Comparison of ENCODE assay signal across 8 cellular contexts in the genomic region with DNA sequence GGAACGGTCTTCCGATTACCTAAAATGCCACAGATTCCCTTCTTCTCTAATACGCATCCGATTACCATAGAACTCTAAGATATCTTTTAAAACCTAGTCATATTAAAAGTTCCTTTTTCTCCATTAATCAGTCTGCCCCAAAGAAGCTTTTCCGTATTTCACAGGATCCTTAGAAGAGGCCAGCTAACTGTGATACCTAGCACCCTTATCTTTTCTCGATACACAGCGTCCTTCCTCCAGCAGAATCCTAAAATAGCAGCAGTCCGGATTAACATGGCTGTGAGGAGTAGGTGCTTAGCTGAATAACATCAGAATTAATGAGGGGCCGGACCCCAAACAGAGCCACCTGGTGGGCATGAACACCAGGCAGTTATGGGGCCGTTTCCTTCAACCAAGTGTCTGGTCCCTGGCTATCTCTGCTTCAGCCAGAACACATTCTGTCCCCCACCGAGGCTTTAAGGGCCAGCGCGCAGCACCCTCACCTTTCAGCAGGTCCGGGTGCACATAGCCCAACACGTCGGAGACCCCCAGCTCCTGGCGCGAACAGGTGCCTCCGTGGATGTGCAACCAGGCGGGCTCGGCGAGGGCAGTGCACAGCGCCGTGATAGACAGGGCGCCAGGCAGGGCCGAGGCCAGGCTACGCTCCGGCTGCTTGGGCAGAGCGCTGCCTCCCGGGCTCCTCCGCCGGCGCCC. TPM values are rescaled to one million over a fixed set of nuclear protein-coding genes. Genes with fewer than 3 reads are reported as not detected.
DNase-seq lines count a peak whose midpoint lies in the region; ATAC-seq and TF ChIP-seq lines count a peak whose summit lies in the region.

No MANE protein-coding gene starts in this region.

- peak overlapping the region; percentile 93 for H3K9ac ChIP-seq in neural cell (ENCODE audit: low read length)

- ATAC-seq in GM18867 (IDR thresholded peaks at IDR 0.05; ENCODE audit: unreplicated experiment) (peak; percentile 9), GM21723 (IDR thresholded peaks at IDR 0.05; ENCODE audit: unreplicated experiment) (no peak)

- no peak for TF ChIP-seq POLR2A in esophagus muscularis mucosa (IDR thresholded peaks at IDR 0.05; ENCODE audit: low read depth)

- intact Hi-C loops in esophagus muscularis mucosa (cut with DNase I) = loop anchor here (2.0 to 10.0 kb wide), 3 partner anchors 42 to 70 kb away; a partner anchor contains a TSS

- H3K27me3 ChIP-seq in esophagus muscularis mucosa (no peaks in the 10 kb centered on the region), neural cell (ENCODE audit: insufficient read depth, low read depth, low read length) (no peaks in the 10 kb centered on the region)

- TF ChIP-seq CTCF in esophagus muscularis mucosa (IDR thresholded peaks at IDR 0.05) (peak in 1 of 3 experiments; percentile 22), neural cell (IDR thresholded peaks at IDR 0.05; ENCODE audit: poor library complexity, severe bottlenecking) (peak; percentile 79)

- peaks cover 4% of the 10 kb centered on the region for H4K20me1 ChIP-seq in neural cell (ENCODE audit: insufficient read depth)

- no peaks in the 10 kb centered on the region for H3F3A ChIP-seq in neural cell (ENCODE audit: insufficient read depth, low read length, poor library complexity, severe bottlenecking)

- TF ChIP-seq EP300 in esophagus muscularis mucosa (IDR thresholded peaks at IDR 0.05) (no peak), neural cell (conservative IDR thresholded peaks at IDR 0.05; ENCODE audit: poor library complexity, severe bottlenecking) (no peak)

- peak overlapping the region; percentile 91 for H3K4me2 ChIP-seq in neural cell (ENCODE audit: low read length)

- H3K9me2 ChIP-seq in neural cell (ENCODE audit: insufficient read depth, low read length) = no peaks in the 10 kb centered on the region

- TF ChIP-seq RAD21 in neural cell (conservative IDR thresholded peaks at IDR 0.05) = peak; percentile 65

- peaks cover 52 to 72% (median 67%) of the 10 kb centered on the region in 4 donors for H3K4me1 ChIP-seq in esophagus muscularis mucosa

- H2AFZ ChIP-seq in neural cell (ENCODE audit: low read depth, low read length) = no peak overlapping the region

- H3K9me3 ChIP-seq in esophagus muscularis mucosa = no peaks in the 10 kb centered on the region
- H3K9me3 ChIP-seq in neural cell (ENCODE audit: low read length) = no peaks in the 10 kb centered on the region

- H3K36me3 ChIP-seq in esophagus muscularis mucosa = peaks cover 19 to 51% (median 42%) of the 10 kb centered on the region in 4 donors
- no peaks in the 10 kb centered on the region for H3K36me3 ChIP-seq in neural cell (ENCODE audit: insufficient read depth, low read length)

- peak overlapping the region; percentile 88 to 97 (median 92) for H3K4me3 ChIP-seq in esophagus muscularis mucosa
- H3K4me3 ChIP-seq in neural cell (ENCODE audit: low read length) = peak overlapping the region; percentile 98

- peak; percentile 6 to 28 for DNase-seq in AML-193 (lab: John Stamatoyannopoulos, UW)
- peak; percentile 29 for DNase-seq in MV-4-11 (lab: John Stamatoyannopoulos, UW)
- DNase-seq in activated CD4-positive, alpha-beta T cell treated with anti-CD3 and anti-CD28 coated beads, Interleukin-2, amount 50 U/mL, for 1 hour = peak; percentile 16
- DNase-seq in esophagus muscularis mucosa (ENCODE audit: extremely low spot score) = no peak
- DNase-seq in NCI-H1092 (lab: John Stamatoyannopoulos, UW) = no peak

- 34% methylated on average over 11 of the region's 33 CpGs for WGBS in esophagus muscularis mucosa

- H3K27ac ChIP-seq in esophagus muscularis mucosa (replicated peaks in 1 of 4) = peak overlapping the region; percentile 92 to 98 (median 95)
- peak overlapping the region; percentile 87 for H3K27ac ChIP-seq in neural cell (ENCODE audit: low read length)

- peaks cover 33% of the 10 kb centered on the region for H3K79me2 ChIP-seq in neural cell (replicated peaks; ENCODE audit: insufficient read depth, low read length)

TF ChIP-seq in neural cell, 6 proteins besides CTCF, POLR2A, EP300 and RAD21:
- TF ChIP-seq, protein P1, sequence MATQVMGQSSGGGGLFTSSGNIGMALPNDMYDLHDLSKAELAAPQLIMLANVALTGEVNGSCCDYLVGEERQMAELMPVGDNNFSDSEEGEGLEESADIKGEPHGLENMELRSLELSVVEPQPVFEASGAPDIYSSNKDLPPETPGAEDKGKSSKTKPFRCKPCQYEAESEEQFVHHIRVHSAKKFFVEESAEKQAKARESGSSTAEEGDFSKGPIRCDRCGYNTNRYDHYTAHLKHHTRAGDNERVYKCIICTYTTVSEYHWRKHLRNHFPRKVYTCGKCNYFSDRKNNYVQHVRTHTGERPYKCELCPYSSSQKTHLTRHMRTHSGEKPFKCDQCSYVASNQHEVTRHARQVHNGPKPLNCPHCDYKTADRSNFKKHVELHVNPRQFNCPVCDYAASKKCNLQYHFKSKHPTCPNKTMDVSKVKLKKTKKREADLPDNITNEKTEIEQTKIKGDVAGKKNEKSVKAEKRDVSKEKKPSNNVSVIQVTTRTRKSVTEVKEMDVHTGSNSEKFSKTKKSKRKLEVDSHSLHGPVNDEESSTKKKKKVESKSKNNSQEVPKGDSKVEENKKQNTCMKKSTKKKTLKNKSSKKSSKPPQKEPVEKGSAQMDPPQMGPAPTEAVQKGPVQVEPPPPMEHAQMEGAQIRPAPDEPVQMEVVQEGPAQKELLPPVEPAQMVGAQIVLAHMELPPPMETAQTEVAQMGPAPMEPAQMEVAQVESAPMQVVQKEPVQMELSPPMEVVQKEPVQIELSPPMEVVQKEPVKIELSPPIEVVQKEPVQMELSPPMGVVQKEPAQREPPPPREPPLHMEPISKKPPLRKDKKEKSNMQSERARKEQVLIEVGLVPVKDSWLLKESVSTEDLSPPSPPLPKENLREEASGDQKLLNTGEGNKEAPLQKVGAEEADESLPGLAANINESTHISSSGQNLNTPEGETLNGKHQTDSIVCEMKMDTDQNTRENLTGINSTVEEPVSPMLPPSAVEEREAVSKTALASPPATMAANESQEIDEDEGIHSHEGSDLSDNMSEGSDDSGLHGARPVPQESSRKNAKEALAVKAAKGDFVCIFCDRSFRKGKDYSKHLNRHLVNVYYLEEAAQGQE (IDR thresholded peaks at IDR 0.05; ENCODE audit: borderline replicate concordance) = no peak
- TF ChIP-seq MXI1 (conservative IDR thresholded peaks at IDR 0.05; ENCODE audit: poor library complexity, severe bottlenecking) = peak; percentile 16
- TF ChIP-seq POLR2AphosphoS5 (IDR thresholded peaks at IDR 0.05) = no peak
- TF ChIP-seq EZH2 (IDR thresholded peaks at IDR 0.05; ENCODE audit: borderline replicate concordance, insufficient read depth, low read length, poor library complexity, severe bottlenecking) = no peak
- no peak for TF ChIP-seq TAF1 (IDR thresholded peaks at IDR 0.05; ENCODE audit: low read depth)
- peak; percentile 89 for TF ChIP-seq SMC3 (conservative IDR thresholded peaks at IDR 0.05; ENCODE audit: poor library complexity)

RNA-seq across cellular contexts. Expression of a gene that starts 1.0 kb away (rescaled TPM):
- total RNA-seq in esophagus muscularis mucosa = 10 to 100 TPM; 42.8 to 72.0 (median 55.3) TPM
- polyA plus RNA-seq in neural cell = 19.1 and 21.4 TPM in 2 replicates
- 28.5 and 31.6 TPM in 2 replicates for polyA minus RNA-seq in neural cell

RNA-seq across cellular contexts. Expression of a gene that starts 1.2 kb away (rescaled TPM):
- 100 to 1,000 TPM in 1 of 4 donors, 10 to 100 TPM in 3; 76.4 to 101 (median 92.5) TPM for total RNA-seq in esophagus muscularis mucosa
- 182 and 188 TPM in 2 replicates for polyA plus RNA-seq in neural cell
- polyA minus RNA-seq in neural cell = 149 and 164 TPM in 2 replicates

RNA-seq across cellular contexts. Expression of a gene that starts 40.5 kb away (rescaled TPM):
- 100 to 1,000 TPM in 2 of 4 donors, 10 to 100 TPM in 2; 73.7 to 106 (median 90.8) TPM for total RNA-seq in esophagus muscularis mucosa
- 70.4 and 75.7 TPM in 2 replicates for polyA plus RNA-seq in neural cell
- 78.9 and 83.5 TPM in 2 replicates for polyA minus RNA-seq in neural cell

RNA-seq across cellular contexts. Expression of a gene that starts 56.2 kb away (rescaled TPM):
- 100 to 1,000 TPM in 1 of 4 donors, 10 to 100 TPM in 3; 85.0 to 110 (median 92.2) TPM for total RNA-seq in esophagus muscularis mucosa
- polyA plus RNA-seq in neural cell = 155 and 160 TPM in 2 replicates
- 146 and 158 TPM in 2 replicates for polyA minus RNA-seq in neural cell

Comparison
In these comparisons a context has a peak if more than half of its experiments do, and no peak if none do; other contexts are left out.
1. DNase-seq: peak in AML-193 (2 of 2), MV-4-11 (single experiment) and activated CD4-positive, alpha-beta T cell treated with anti-CD3 and anti-CD28 coated beads, Interleukin-2, amount 50 U/mL, for 1 hour (single experiment); none in esophagus muscularis mucosa (single experiment) and NCI-H1092 (single experiment).